15 cellular contexts compared by ENCODE assay signal in genomic region chr17:8868529-8868951, GRCh38. TPM values are rescaled to one million over a fixed set of nuclear protein-coding genes. Genes with fewer than 3 reads are reported as not detected.
A peak's percentile ranks its signal among the peaks of the same experiment; 100 is the strongest.
DNase-seq lines count a peak whose midpoint lies in the region; ATAC-seq, FAIRE-seq and TF ChIP-seq lines count a peak whose summit lies in the region.
"Had no signal": no experiment of that assay in that cellular context is flagged by ENCODE, and none has a peak within 500 bp of the region (broad histone marks: within the 10 kb centered on the region; RNA-seq: fewer than 3 reads in every experiment).

No MANE protein-coding gene starts in this region.

- intact Hi-C loops in activated T-helper 1 cell treated with anti-CD3 and anti-CD28 coated beads, Interleukin-12 subunit alpha, Interleukin-12 subunit beta, Interleukin-2, Interleukin-4 antibody, amounts not matched to agents 30 ng/mL and 10 ng/mL and 1 ng/mL, durations not matched to agents 14 hours and 24 hours and 36 hours (cut with micrococcal nuclease) = loop anchor here (1.0 kb wide), 1 partner anchor 10 kb away; no protein-coding TSS in a partner anchor

- DNase-seq in activated T-helper 1 cell treated with anti-CD3 and anti-CD28 coated beads, Interleukin-12 subunit alpha, Interleukin-12 subunit beta, Interleukin-2, Interleukin-4 antibody, amounts not matched to agents 30 ng/mL and 10 ng/mL and 1 ng/mL, durations not matched to agents 14 hours and 24 hours and 36 hours (ENCODE audit: low spot score) = no peak
- DNase-seq in NCI-H510A (lab: John Stamatoyannopoulos, UW) = no peak
- DNase-seq in NCI-H2029 treated with DMSO at 0.1 percent for 48 hours (lab: John Stamatoyannopoulos, UW) = no peak
- DNase-seq in frontal cortex (ENCODE audit: low spot score in 2 of 2) = no peak
- DNase-seq in NCI-H2107 treated with DMSO at 0.1 percent for 48 hours (lab: John Stamatoyannopoulos, UW; ENCODE audit: unreplicated experiment) = no peak
- DNase-seq: activated gamma-delta T cell treated with Interleukin-2 at 50 U/mL for 16 hours; AML-193; colonic mucosa; NCI-H1930; NK-92 treated with Interleukin-12 subunit alpha and Interleukin-12 subunit beta, amount 100 ng/mL, for 24 hours had no signal

- no peaks in the 10 kb centered on the region for H3K9me3 ChIP-seq in BLaER1 treated with 17β-estradiol and CSF1 and Interleukin-3, amounts not matched to agents 10 nM and 100 nM (replicated peaks in 1 of 11)
- H3K9me3 ChIP-seq: colonic mucosa, HAP-1 had no signal

- H3K4me1 ChIP-seq in BLaER1 treated with 17β-estradiol and CSF1 and Interleukin-3, amounts not matched to agents 10 nM and 100 nM = peaks cover 53 to 88% (median 62%) of the 10 kb centered on the region in 10 experiments
- H3K4me1 ChIP-seq: colonic mucosa, HAP-1 had no signal

- H3K4me2 ChIP-seq in BLaER1 treated with 17β-estradiol and CSF1 and Interleukin-3, amounts not matched to agents 10 nM and 100 nM = peak overlapping the region in 6 of 11 experiments; percentile 80 to 99 (median 98); a peak in 10 of 22 replicates

- peak overlapping the region in 3 of 11 experiments; percentile 30 to 66 (median 46); a peak in 5 of 22 replicates for H3K27ac ChIP-seq in BLaER1 treated with 17β-estradiol and CSF1 and Interleukin-3, amounts not matched to agents 10 nM and 100 nM
- H3K27ac ChIP-seq: colonic mucosa had no signal

- H3K4me3 ChIP-seq in BLaER1 treated with 17β-estradiol and CSF1 and Interleukin-3, amounts not matched to agents 10 nM and 100 nM = no peak overlapping the region
- H3K4me3 ChIP-seq: colonic mucosa, HAP-1 had no signal

- peak overlapping the region; percentile 83 for H3K4me3 Mint-ChIP-seq in activated T-helper 1 cell treated with anti-CD3 and anti-CD28 coated beads, Interleukin-12 subunit alpha, Interleukin-12 subunit beta, Interleukin-2, Interleukin-4 antibody, amounts not matched to agents 30 ng/mL and 10 ng/mL and 1 ng/mL, durations not matched to agents 14 hours and 24 hours and 36 hours

- no peaks in the 10 kb centered on the region for H3K27me3 ChIP-seq in BLaER1 treated with 17β-estradiol and CSF1 and Interleukin-3, amounts not matched to agents 10 nM and 100 nM
- H3K27me3 ChIP-seq: colonic mucosa had no signal

- H3K36me3 Mint-ChIP-seq in activated T-helper 1 cell treated with anti-CD3 and anti-CD28 coated beads, Interleukin-12 subunit alpha, Interleukin-12 subunit beta, Interleukin-2, Interleukin-4 antibody, amounts not matched to agents 30 ng/mL and 10 ng/mL and 1 ng/mL, durations not matched to agents 14 hours and 24 hours and 36 hours (ENCODE audit: low read depth) = peaks cover 3% of the 10 kb centered on the region

- peak; percentile 18 for TF ChIP-seq POLR2A in GM18526 (IDR thresholded peaks at IDR 0.05; ENCODE audit: extremely low read depth, insufficient read length)

- peaks cover 0 to 16% (median 11%) of the 10 kb centered on the region in 11 experiments; a peak in 11 of 22 replicates for H3K36me3 ChIP-seq in BLaER1 treated with 17β-estradiol and CSF1 and Interleukin-3, amounts not matched to agents 10 nM and 100 nM
- H3K36me3 ChIP-seq: colonic mucosa, HAP-1 had no signal

- H3K9me3 Mint-ChIP-seq in activated T-helper 1 cell treated with anti-CD3 and anti-CD28 coated beads, Interleukin-12 subunit alpha, Interleukin-12 subunit beta, Interleukin-2, Interleukin-4 antibody, amounts not matched to agents 30 ng/mL and 10 ng/mL and 1 ng/mL, durations not matched to agents 14 hours and 24 hours and 36 hours = no peaks in the 10 kb centered on the region

- peak overlapping the region; percentile 18 for H3K27ac Mint-ChIP-seq in activated T-helper 1 cell treated with anti-CD3 and anti-CD28 coated beads, Interleukin-12 subunit alpha, Interleukin-12 subunit beta, Interleukin-2, Interleukin-4 antibody, amounts not matched to agents 30 ng/mL and 10 ng/mL and 1 ng/mL, durations not matched to agents 14 hours and 24 hours and 36 hours

- ATAC-seq in HG02973 (IDR thresholded peaks at IDR 0.05; ENCODE audit: unreplicated experiment) = peak; percentile 46

- H4K20me1 ChIP-seq in BLaER1 treated with 17β-estradiol and CSF1 and Interleukin-3, amounts not matched to agents 10 nM and 100 nM = peaks cover 0 to 19% (median 0%) of the 10 kb centered on the region in 11 experiments; a peak in 3 of 22 replicates

- FAIRE-seq in frontal cortex (lab: Jason Lieb, UNC) = no peak

- peaks cover 35% of the 10 kb centered on the region for H3K4me1 Mint-ChIP-seq in activated T-helper 1 cell treated with anti-CD3 and anti-CD28 coated beads, Interleukin-12 subunit alpha, Interleukin-12 subunit beta, Interleukin-2, Interleukin-4 antibody, amounts not matched to agents 30 ng/mL and 10 ng/mL and 1 ng/mL, durations not matched to agents 14 hours and 24 hours and 36 hours (ENCODE audit: low read depth)

- H3K9ac ChIP-seq in BLaER1 treated with 17β-estradiol and CSF1 and Interleukin-3, amounts not matched to agents 10 nM and 100 nM = no peak overlapping the region; a peak in 1 of 22 replicates

- no peaks in the 10 kb centered on the region for H3K27me3 Mint-ChIP-seq in activated T-helper 1 cell treated with anti-CD3 and anti-CD28 coated beads, Interleukin-12 subunit alpha, Interleukin-12 subunit beta, Interleukin-2, Interleukin-4 antibody, amounts not matched to agents 30 ng/mL and 10 ng/mL and 1 ng/mL, durations not matched to agents 14 hours and 24 hours and 36 hours (ENCODE audit: insufficient read depth)

RNA-seq across cellular contexts. Expression of gene PIK3R6, which starts 1.1 kb away (rescaled TPM):
- total RNA-seq in activated T-helper 1 cell treated with anti-CD3 and anti-CD28 coated beads, Interleukin-12 subunit alpha, Interleukin-12 subunit beta, Interleukin-2, Interleukin-4 antibody, amounts not matched to agents 30 ng/mL and 10 ng/mL and 1 ng/mL, durations not matched to agents 14 hours and 24 hours and 36 hours = 2.0 and 2.1 TPM in 2 replicates
- total RNA-seq in frontal cortex = under 0.01 TPM
- total RNA-seq: LHCN-M2 had no signal
